Comparison of ENCODE assay signal across 8 cellular contexts in the genomic region with DNA sequence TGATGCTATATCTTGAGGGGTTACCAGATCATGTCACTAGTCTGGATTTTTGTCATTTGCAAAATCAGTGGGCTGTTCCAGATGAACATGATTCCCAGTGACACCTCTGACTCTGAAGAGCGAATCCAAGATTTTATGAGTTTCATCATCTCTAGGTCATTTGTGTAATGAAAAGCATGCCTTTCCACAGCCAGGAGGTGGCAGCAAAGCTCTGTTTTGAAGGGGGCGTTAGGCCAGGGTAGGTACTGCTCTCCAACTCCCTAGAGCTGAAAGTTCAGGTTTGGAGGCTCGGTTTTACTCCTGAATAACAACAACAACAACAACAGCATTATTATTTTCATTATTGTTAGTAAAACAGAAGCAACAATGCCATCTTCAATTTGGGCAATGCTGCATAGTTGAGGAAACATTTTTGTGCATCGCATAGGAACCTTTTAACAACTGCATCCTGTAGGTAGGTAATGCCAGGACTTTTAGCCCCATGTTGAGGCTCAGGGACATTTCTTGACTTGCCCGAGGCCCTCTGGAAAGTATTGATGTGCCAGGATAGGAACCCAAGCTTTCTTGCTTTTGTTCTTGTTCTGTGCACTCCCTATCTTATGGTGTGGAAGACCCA.
DNase-seq lines count a peak whose midpoint lies in the region; ATAC-seq and TF ChIP-seq lines count a peak whose summit lies in the region.

No MANE protein-coding gene starts in this region.

- POLR2A ChIA-PET in naive thymus-derived CD4-positive, alpha-beta T cell (lab: Charles Lee) = no interaction called here

- H3K9me3 ChIP-seq in naive thymus-derived CD4-positive, alpha-beta T cell (ENCODE audit: control insufficient read depth in 2 of 3, low read length in 3 of 3) = no peaks in the 10 kb centered on the region

- H3K4me1 ChIP-seq in naive thymus-derived CD4-positive, alpha-beta T cell (ENCODE audit: control insufficient read depth in 2 of 2, insufficient read depth in 2 of 2, low read length in 2 of 2) = no peaks in the 10 kb centered on the region

- H3K27me3 ChIP-seq in naive thymus-derived CD4-positive, alpha-beta T cell (ENCODE audit: control insufficient read depth in 2 of 2, insufficient read depth in 2 of 2, low read length in 2 of 2) = no peaks in the 10 kb centered on the region

- no peak overlapping the region for H3K4me3 ChIP-seq in naive thymus-derived CD4-positive, alpha-beta T cell (ENCODE audit: low read length)

- CTCF ChIA-PET in activated naive CD4-positive, alpha-beta T cell treated with anti-CD3 and anti-CD28 coated beads for 36 hours (lab: Charles Lee) = interaction anchor here (0.6 to 1.1 kb wide), 4 partner anchors 12 to 323 kb away, joined by 3 to 4 read pairs (median 4); no protein-coding TSS in a partner anchor
- CTCF ChIA-PET in naive thymus-derived CD4-positive, alpha-beta T cell (lab: Charles Lee) = no interaction called here

- H3K36me3 Mint-ChIP-seq in activated naive CD4-positive, alpha-beta T cell treated with anti-CD3 and anti-CD28 coated beads for 36 hours (ENCODE audit: low read depth) = no peaks in the 10 kb centered on the region
- no peaks in the 10 kb centered on the region for H3K36me3 Mint-ChIP-seq in endothelial cell (ENCODE audit: low read depth, unreplicated experiment)
- H3K36me3 Mint-ChIP-seq in naive thymus-derived CD4-positive, alpha-beta T cell = no peaks in the 10 kb centered on the region
- H3K36me3 Mint-ChIP-seq in activated T-helper 17 cell treated with anti-CD3 and anti-CD28 coated beads, Interleukin-2, amount 50 U/mL, for 72 hours (ENCODE audit: low read depth) = no peaks in the 10 kb centered on the region

- TF ChIP-seq CTCF in endothelial cell (IDR thresholded peaks at IDR 0.05; ENCODE audit: unreplicated experiment) = peak; percentile 71

- peak; percentile 51 for ATAC-seq in naive thymus-derived CD4-positive, alpha-beta T cell
- no peak for ATAC-seq in activated T-helper 17 cell treated with anti-CD3 and anti-CD28 coated beads, Interleukin-2, amount 50 U/mL, for 72 hours (replicated peaks)
- no peak for ATAC-seq in GM21723 (IDR thresholded peaks at IDR 0.05; ENCODE audit: unreplicated experiment)

- H3K27ac ChIP-seq in naive thymus-derived CD4-positive, alpha-beta T cell (ENCODE audit: low read depth, low read length) = no peak overlapping the region

- no peaks in the 10 kb centered on the region for H3K4me1 Mint-ChIP-seq in activated naive CD4-positive, alpha-beta T cell treated with anti-CD3 and anti-CD28 coated beads for 36 hours (ENCODE audit: low read depth)
- H3K4me1 Mint-ChIP-seq in endothelial cell (ENCODE audit: unreplicated experiment) = peaks cover 5% of the 10 kb centered on the region
- peaks cover 0 to 8% (median 0%) of the 10 kb centered on the region in 7 donors for H3K4me1 Mint-ChIP-seq in naive thymus-derived CD4-positive, alpha-beta T cell
- no peaks in the 10 kb centered on the region for H3K4me1 Mint-ChIP-seq in activated T-helper 17 cell treated with anti-CD3 and anti-CD28 coated beads, Interleukin-2, amount 50 U/mL, for 72 hours

- no peaks in the 10 kb centered on the region for H3K9me3 Mint-ChIP-seq in activated naive CD4-positive, alpha-beta T cell treated with anti-CD3 and anti-CD28 coated beads for 36 hours
- H3K9me3 Mint-ChIP-seq in endothelial cell (ENCODE audit: unreplicated experiment) = no peaks in the 10 kb centered on the region
- peaks cover 0 to 2% (median 0%) of the 10 kb centered on the region in 11 donors for H3K9me3 Mint-ChIP-seq in naive thymus-derived CD4-positive, alpha-beta T cell
- H3K9me3 Mint-ChIP-seq in activated T-helper 17 cell treated with anti-CD3 and anti-CD28 coated beads, Interleukin-2, amount 50 U/mL, for 72 hours = no peaks in the 10 kb centered on the region

- no peak overlapping the region for H3K27ac Mint-ChIP-seq in activated naive CD4-positive, alpha-beta T cell treated with anti-CD3 and anti-CD28 coated beads for 36 hours
- H3K27ac Mint-ChIP-seq in endothelial cell (ENCODE audit: unreplicated experiment) = no peak overlapping the region
- H3K27ac Mint-ChIP-seq in naive thymus-derived CD4-positive, alpha-beta T cell = no peak overlapping the region
- H3K27ac Mint-ChIP-seq in activated T-helper 17 cell treated with anti-CD3 and anti-CD28 coated beads, Interleukin-2, amount 50 U/mL, for 72 hours = no peak overlapping the region

- H3K27me3 Mint-ChIP-seq in activated naive CD4-positive, alpha-beta T cell treated with anti-CD3 and anti-CD28 coated beads for 36 hours (ENCODE audit: low read depth) = peaks cover 8% of the 10 kb centered on the region
- peaks cover 2% of the 10 kb centered on the region for H3K27me3 Mint-ChIP-seq in endothelial cell (ENCODE audit: unreplicated experiment)
- H3K27me3 Mint-ChIP-seq in naive thymus-derived CD4-positive, alpha-beta T cell = peaks cover 0 to 22% (median 9%) of the 10 kb centered on the region in 5 donors
- peaks cover 9% of the 10 kb centered on the region for H3K27me3 Mint-ChIP-seq in activated T-helper 17 cell treated with anti-CD3 and anti-CD28 coated beads, Interleukin-2, amount 50 U/mL, for 72 hours

- DNase-seq in activated naive CD4-positive, alpha-beta T cell treated with anti-CD3 and anti-CD28 coated beads for 36 hours = peak; percentile 58
- DNase-seq in activated naive CD4-positive, alpha-beta T cell (lab: John Stamatoyannopoulos, UW) = no peak
- DNase-seq in HT-29 (ENCODE audit: low spot score) (peak; percentile 58), SW480 (ENCODE audit: low spot score) (peak; percentile 72), endothelial cell (ENCODE audit: low spot score) (peak; percentile 80)
- DNase-seq in naive thymus-derived CD4-positive, alpha-beta T cell = peak in 1 of 9 donors; percentile 6

- H3K4me3 Mint-ChIP-seq in activated naive CD4-positive, alpha-beta T cell treated with anti-CD3 and anti-CD28 coated beads for 36 hours = no peak overlapping the region
- no peak overlapping the region for H3K4me3 Mint-ChIP-seq in endothelial cell (ENCODE audit: unreplicated experiment)
- no peak overlapping the region for H3K4me3 Mint-ChIP-seq in naive thymus-derived CD4-positive, alpha-beta T cell
- no peak overlapping the region for H3K4me3 Mint-ChIP-seq in activated T-helper 17 cell treated with anti-CD3 and anti-CD28 coated beads, Interleukin-2, amount 50 U/mL, for 72 hours

- no peaks in the 10 kb centered on the region for H3K36me3 ChIP-seq in naive thymus-derived CD4-positive, alpha-beta T cell (ENCODE audit: control insufficient read depth in 2 of 3, insufficient read depth in 3 of 3, low read length in 3 of 3)

- intact Hi-C loops in activated naive CD4-positive, alpha-beta T cell treated with anti-CD3 and anti-CD28 coated beads for 36 hours (cut with micrococcal nuclease) = loop anchor here (1.0 kb wide), 1 partner anchor 322 kb away; no protein-coding TSS in a partner anchor
- intact Hi-C loops in naive thymus-derived CD4-positive, alpha-beta T cell (cut with micrococcal nuclease) = no loop called here

Comparison
In these comparisons a context has a peak if more than half of its experiments do, and no peak if none do; other contexts are left out.
1. DNase-seq: peak in activated naive CD4-positive, alpha-beta T cell treated with anti-CD3 and anti-CD28 coated beads for 36 hours (single experiment), HT-29 (single experiment), SW480 (single experiment) and endothelial cell (single experiment); none in activated naive CD4-positive, alpha-beta T cell (0 of 4).